18 cellular contexts compared by ENCODE assay signal in genomic region chr16:87207965-87208364, GRCh38.
DNase-seq lines count a peak whose midpoint lies in the region; FAIRE-seq and TF ChIP-seq lines count a peak whose summit lies in the region.
"Had no signal": no experiment of that assay in that cellular context is flagged by ENCODE, and none has a peak within 500 bp of the region (broad histone marks: within the 10 kb centered on the region; RNA-seq: fewer than 3 reads in every experiment).

No MANE protein-coding gene starts in this region.

- no peak overlapping the region for H2BK120ac ChIP-seq in H1 (replicated peaks; ENCODE audit: low read depth, low read length)

- FAIRE-seq in H1 (lab: Jason Lieb, UNC) (no peak), keratinocyte (lab: Jason Lieb, UNC) (no peak)

- DNase-seq in NCI-H748 (lab: John Stamatoyannopoulos, UW; ENCODE audit: unreplicated experiment) (peak; percentile 10), NCI-H748 treated with DMSO at 0.1 percent for 48 hours (lab: John Stamatoyannopoulos, UW) (no peak), H1 (ENCODE audit: low read depth in 1 of 2, low spot score in 2 of 2) (no peak), keratinocyte (ENCODE audit: low read depth, low spot score) (no peak), type B pancreatic cell (ENCODE audit: extremely low spot score, unreplicated experiment) (no peak), NOMO-1 treated with DMSO at 0.1 percent for 48 hours (lab: John Stamatoyannopoulos, UW; ENCODE audit: unreplicated experiment) (no peak), NCI-H2081 (lab: John Stamatoyannopoulos, UW) (no peak)
- no peak for DNase-seq in activated CD8-positive, alpha-beta memory T cell treated with anti-CD3 and anti-CD28 coated beads, Interleukin-2, amount 50 U/mL, for 48 hours
- DNase-seq: activated CD4-positive, alpha-beta T cell treated with anti-CD3 and anti-CD28 coated beads for 48 hours; activated CD8-positive, alpha-beta memory T cell treated with anti-CD3 and anti-CD28 coated beads, Interleukin-2, amount 50 U/mL, for 4 hours; CD4-positive, alpha-beta memory T cell; DMS79; hypothalamus; NCI-H1436; NCI-H510A; stimulated activated naive CD4-positive, alpha-beta T cell had no signal

- no peak overlapping the region for H3K4me3 Mint-ChIP-seq in type B pancreatic cell
- H3K4me3 Mint-ChIP-seq: CD4-positive, alpha-beta memory T cell; dendritic cell treated with granulocyte-macrophage colony-stimulating factor and Interleukin-4, amounts not matched to agents 40 ng/mL and 50 ng/mL, for 4 days had no signal

- no peak overlapping the region for H2BK5ac ChIP-seq in H1 (ENCODE audit: low read depth, low read length)

- H4K91ac ChIP-seq in H1 (replicated peaks; ENCODE audit: insufficient read length, low read length), result no peak overlapping the region

- no peak overlapping the region for H3K56ac ChIP-seq in H1 (replicated peaks; ENCODE audit: insufficient read length, low read depth, low read length)

- no peak overlapping the region for H2AFZ ChIP-seq in H1 (ENCODE audit: low read length)
- H2AFZ ChIP-seq in keratinocyte (ENCODE audit: control insufficient read depth, low read length), result peak overlapping the region; percentile 40

- TF ChIP-seq RAD21 in H1 (IDR thresholded peaks at IDR 0.05 in 1 of 2, conservative IDR thresholded peaks at IDR 0.05 in 1 of 2; ENCODE audit: low read depth in 2 of 2, low read length in 2 of 2), result no peak

- H3K4me2 ChIP-seq in H1 (ENCODE audit: insufficient read depth in 1 of 2, low read depth in 2 of 2, low read length in 2 of 2) (no peak overlapping the region), keratinocyte (ENCODE audit: control insufficient read depth, extremely low read depth, insufficient read depth, low read depth, low read length) (peak overlapping the region; percentile 80)

- no peak overlapping the region for H3K4me3 ChIP-seq in H1 (ENCODE audit: extremely low read depth in 1 of 4, insufficient read depth in 2 of 4, low read depth in 3 of 4, low read length in 4 of 4)
- H3K4me3 ChIP-seq in keratinocyte (ENCODE audit: control insufficient read depth in 2 of 3, extremely low read depth in 1 of 3, insufficient read depth in 2 of 3, low read depth in 1 of 3, low read length in 3 of 3), result peak overlapping the region in 2 of 3 experiments; percentile 2 to 12
- H3K4me3 ChIP-seq: ascending aorta had no signal

- no peak overlapping the region for H2AK5ac ChIP-seq in H1 (ENCODE audit: low read depth, low read length)

- 78% methylated on average over 3 of the region's 3 CpGs; no CpG with 5 or more reads in 1 of the 2 experiments for WGBS in H1 (ENCODE audit: extremely low coverage in 1 of 2, insufficient coverage in 1 of 2, insufficient read length in 1 of 2, insufficient replicate concordance in 2 of 2, low coverage in 1 of 2, low lambda C conversion rate in 2 of 2, missing lambda C conversion rate in 1 of 2), 2 experiments

- H3K79me2 ChIP-seq in H1 (ENCODE audit: control insufficient read depth in 1 of 2, insufficient read depth in 2 of 2, low read length in 2 of 2) (no peaks in the 10 kb centered on the region), keratinocyte (ENCODE audit: control insufficient read depth, insufficient read depth, low read length) (no peaks in the 10 kb centered on the region)

- CTCF ChIA-PET in H1 (lab: Charles Lee; ENCODE audit: partially characterized antibody), result interaction anchor here (1.0 to 1.8 kb wide), 2 partner anchors 20 to 71 kb away, joined by 3 to 6 read pairs; no protein-coding TSS in a partner anchor

- no peak overlapping the region for H4K5ac ChIP-seq in H1 (ENCODE audit: insufficient read length, low read depth, low read length)

- no peaks in the 10 kb centered on the region for H3K36me3 Mint-ChIP-seq in type B pancreatic cell
- H3K36me3 Mint-ChIP-seq: CD4-positive, alpha-beta memory T cell had no signal

- no peak overlapping the region for H2BK20ac ChIP-seq in H1 (ENCODE audit: low read length)

- H3K9me3 Mint-ChIP-seq in type B pancreatic cell, result no peaks in the 10 kb centered on the region
- H3K9me3 Mint-ChIP-seq: dendritic cell treated with granulocyte-macrophage colony-stimulating factor and Interleukin-4, amounts not matched to agents 40 ng/mL and 50 ng/mL, for 4 days had no signal

- H2BK15ac ChIP-seq in H1 (ENCODE audit: low read length), result no peak overlapping the region

- TF ChIP-seq EP300 in H1 (IDR thresholded peaks at IDR 0.05; ENCODE audit: borderline replicate concordance in 1 of 2, low read depth in 2 of 2, low read length in 2 of 2), result no peak

- H3K14ac ChIP-seq in H1 (ENCODE audit: insufficient read length), result no peak overlapping the region

- H4K8ac ChIP-seq in H1 (ENCODE audit: extremely low read depth, insufficient read depth, low read length), result peak overlapping the region; percentile 48; the same call in 1 of the 2 replicates

- peaks cover 9% of the 10 kb centered on the region; the same call in 1 of the 2 replicates for H3K23me2 ChIP-seq in H1 (ENCODE audit: low read depth, low read length)

- dilution Hi-C loops in keratinocyte (cut with MboI; ENCODE audit: extremely low pct_ligation_motif_present, low sequenced_read_pairs), result no loop called here

- no peaks in the 10 kb centered on the region for H3K9me1 ChIP-seq in keratinocyte (ENCODE audit: control insufficient read depth, extremely low read depth, insufficient read depth, low read length)

- H3K79me1 ChIP-seq in H1 (ENCODE audit: low read depth, low read length), result no peaks in the 10 kb centered on the region

- H3K36me3 ChIP-seq in H1 (ENCODE audit: control insufficient read depth in 2 of 4, insufficient read depth in 4 of 4, low read length in 3 of 4) (no peaks in the 10 kb centered on the region), keratinocyte (ENCODE audit: control insufficient read depth in 2 of 2, extremely low read depth in 1 of 2, insufficient read depth in 2 of 2, low read length in 2 of 2) (no peaks in the 10 kb centered on the region)
- H3K36me3 ChIP-seq: ascending aorta had no signal

- H3K9me3 ChIP-seq in H1 (ENCODE audit: insufficient read depth in 2 of 2, low read depth in 1 of 2, low read length in 1 of 2), result peaks cover 3 to 6% of the 10 kb centered on the region in 2 experiments; a peak in 2 of 4 replicates
- peaks cover 1% of the 10 kb centered on the region for H3K9me3 ChIP-seq in keratinocyte (ENCODE audit: control insufficient read depth, low read depth, low read length)
- H3K9me3 ChIP-seq: ascending aorta had no signal

- H3K4ac ChIP-seq in H1 (replicated peaks; ENCODE audit: insufficient read length, low read depth, low read length), result no peak overlapping the region

- peak overlapping the region; percentile 13 for H3K27ac Mint-ChIP-seq in type B pancreatic cell
- H3K27ac Mint-ChIP-seq: CD4-positive, alpha-beta memory T cell; dendritic cell treated with granulocyte-macrophage colony-stimulating factor and Interleukin-4, amounts not matched to agents 40 ng/mL and 50 ng/mL, for 4 days had no signal

- H3K4me1 ChIP-seq in H1 (replicated peaks in 1 of 4; ENCODE audit: control insufficient read depth in 3 of 4, insufficient read depth in 4 of 4, low read length in 3 of 4) (peaks cover 0 to 6% (median 1%) of the 10 kb centered on the region in 4 experiments; a peak in 2 of 7 replicates), keratinocyte (ENCODE audit: control insufficient read depth, extremely low read depth, insufficient read depth, low read length) (peaks cover 21% of the 10 kb centered on the region)

- H3K27ac ChIP-seq in H1 (ENCODE audit: low read depth, low read length), result no peak overlapping the region
- peak overlapping the region; percentile 72 for H3K27ac ChIP-seq in keratinocyte (ENCODE audit: control insufficient read depth, insufficient read depth, low read length)

- H3K27me3 ChIP-seq in H1 (replicated peaks in 1 of 4; ENCODE audit: control insufficient read depth in 3 of 4, extremely low read depth in 1 of 4, insufficient read depth in 3 of 4, low read length in 3 of 4) (no peaks in the 10 kb centered on the region), keratinocyte (ENCODE audit: control insufficient read depth, extremely low read depth, insufficient read depth, low read length) (no peaks in the 10 kb centered on the region)
- H3K27me3 ChIP-seq: ascending aorta had no signal

- no peak for TF ChIP-seq CTCF in H1 (IDR thresholded peaks at IDR 0.05; ENCODE audit: control extremely low read depth in 1 of 3, insufficient read depth in 1 of 3, low read depth in 1 of 3, low read length in 3 of 3)
- TF ChIP-seq CTCF in keratinocyte (optimal IDR thresholded peaks at IDR 0.05 in 1 of 3, IDR thresholded peaks at IDR 0.05 in 1 of 3, conservative IDR thresholded peaks at IDR 0.05 in 1 of 3; ENCODE audit: extremely low read depth in 1 of 3, insufficient read depth in 2 of 3, low read length in 3 of 3), result no peak
- TF ChIP-seq CTCF in type B pancreatic cell (conservative IDR thresholded peaks at IDR 0.05), result no peak

- H3K23ac ChIP-seq in H1 (ENCODE audit: insufficient read length), result no peak overlapping the region

- H3K27me3 Mint-ChIP-seq in type B pancreatic cell, result peaks cover 3% of the 10 kb centered on the region

- H3K4me1 Mint-ChIP-seq in type B pancreatic cell (ENCODE audit: unreplicated experiment), result peaks cover 18% of the 10 kb centered on the region

- H3K9ac ChIP-seq in H1 (replicated peaks in 1 of 4; ENCODE audit: extremely low read depth in 1 of 4, low read depth in 3 of 4, low read length in 3 of 4) (no peak overlapping the region), keratinocyte (ENCODE audit: control insufficient read depth, extremely low read depth, insufficient read depth, low read length) (peak overlapping the region; percentile 59)

- no peak for TF ChIP-seq POLR2A in H1 (IDR thresholded peaks at IDR 0.05; ENCODE audit: control extremely low read depth in 1 of 2, low read depth in 2 of 2, low read length in 2 of 2)

- POLR2A ChIA-PET in H1 (lab: Charles Lee; ENCODE audit: partially characterized antibody), result no interaction called here

- no peak overlapping the region for H2BK12ac ChIP-seq in H1 (ENCODE audit: low read depth, low read length)

- peaks cover 0 to 2% of the 10 kb centered on the region in 2 experiments for H4K20me1 ChIP-seq in H1 (replicated peaks in 1 of 2; ENCODE audit: control insufficient read depth in 1 of 2, insufficient read depth in 2 of 2, low read length in 2 of 2)
- H4K20me1 ChIP-seq in keratinocyte (ENCODE audit: control insufficient read depth, extremely low read depth, insufficient read depth, low read length), result no peaks in the 10 kb centered on the region

- H3K18ac ChIP-seq in H1 (ENCODE audit: extremely low read depth, low read length), result no peak overlapping the region

TF ChIP-seq in H1, 55 proteins besides CTCF, POLR2A, EP300 and RAD21 (continues in another document):
- no peak for TF ChIP-seq TEAD4 (IDR thresholded peaks at IDR 0.05; ENCODE audit: low read depth, low read length)
- no peak for TF ChIP-seq RFX5 (IDR thresholded peaks at IDR 0.05; ENCODE audit: borderline replicate concordance, low read depth, low read length)
- TF ChIP-seq SIRT6 (IDR thresholded peaks at IDR 0.05; ENCODE audit: low read length), result no peak
- no peak for TF ChIP-seq PHF8 (conservative IDR thresholded peaks at IDR 0.05; ENCODE audit: low read depth, low read length)
- TF ChIP-seq MAX (IDR thresholded peaks at IDR 0.05), result no peak
- no peak for TF ChIP-seq CHD2 (IDR thresholded peaks at IDR 0.05; ENCODE audit: low read length)

Comparison
In these comparisons a context has a peak if more than half of its experiments do, and no peak if none do; other contexts are left out.
1. H3K4me3 ChIP-seq: peak in keratinocyte (2 of 3); none in H1 (0 of 4).